Comparison of ENCODE assay signal across 2 cellular contexts in genomic region chr10:6220418-6221191, GRCh38.
TF ChIP-seq lines count a peak whose summit lies in the region.

No MANE protein-coding gene starts in this region.

TF ChIP-seq in SK-N-SH, 30 proteins besides CTCF, POLR2A, EP300 and RAD21 (continued from another document):
- TF ChIP-seq RXRA (IDR thresholded peaks at IDR 0.05; ENCODE audit: borderline replicate concordance, low read depth): no peak

TF ChIP-seq in SK-N-SH treated with all-trans-retinoic acid at 6 μM for 48 hours, 23 proteins besides CTCF, POLR2A, EP300 and RAD21 (continued from another document):
- TF ChIP-seq, protein P1, sequence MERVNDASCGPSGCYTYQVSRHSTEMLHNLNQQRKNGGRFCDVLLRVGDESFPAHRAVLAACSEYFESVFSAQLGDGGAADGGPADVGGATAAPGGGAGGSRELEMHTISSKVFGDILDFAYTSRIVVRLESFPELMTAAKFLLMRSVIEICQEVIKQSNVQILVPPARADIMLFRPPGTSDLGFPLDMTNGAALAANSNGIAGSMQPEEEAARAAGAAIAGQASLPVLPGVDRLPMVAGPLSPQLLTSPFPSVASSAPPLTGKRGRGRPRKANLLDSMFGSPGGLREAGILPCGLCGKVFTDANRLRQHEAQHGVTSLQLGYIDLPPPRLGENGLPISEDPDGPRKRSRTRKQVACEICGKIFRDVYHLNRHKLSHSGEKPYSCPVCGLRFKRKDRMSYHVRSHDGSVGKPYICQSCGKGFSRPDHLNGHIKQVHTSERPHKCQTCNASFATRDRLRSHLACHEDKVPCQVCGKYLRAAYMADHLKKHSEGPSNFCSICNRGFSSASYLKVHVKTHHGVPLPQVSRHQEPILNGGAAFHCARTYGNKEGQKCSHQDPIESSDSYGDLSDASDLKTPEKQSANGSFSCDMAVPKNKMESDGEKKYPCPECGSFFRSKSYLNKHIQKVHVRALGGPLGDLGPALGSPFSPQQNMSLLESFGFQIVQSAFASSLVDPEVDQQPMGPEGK (CRISPR knock-in tag; IDR thresholded peaks at IDR 0.05; ENCODE audit: borderline replicate concordance): no peak
- no peak for TF ChIP-seq BACH2 (CRISPR knock-in tag; IDR thresholded peaks at IDR 0.05; ENCODE audit: borderline replicate concordance)
- TF ChIP-seq, protein P2, sequence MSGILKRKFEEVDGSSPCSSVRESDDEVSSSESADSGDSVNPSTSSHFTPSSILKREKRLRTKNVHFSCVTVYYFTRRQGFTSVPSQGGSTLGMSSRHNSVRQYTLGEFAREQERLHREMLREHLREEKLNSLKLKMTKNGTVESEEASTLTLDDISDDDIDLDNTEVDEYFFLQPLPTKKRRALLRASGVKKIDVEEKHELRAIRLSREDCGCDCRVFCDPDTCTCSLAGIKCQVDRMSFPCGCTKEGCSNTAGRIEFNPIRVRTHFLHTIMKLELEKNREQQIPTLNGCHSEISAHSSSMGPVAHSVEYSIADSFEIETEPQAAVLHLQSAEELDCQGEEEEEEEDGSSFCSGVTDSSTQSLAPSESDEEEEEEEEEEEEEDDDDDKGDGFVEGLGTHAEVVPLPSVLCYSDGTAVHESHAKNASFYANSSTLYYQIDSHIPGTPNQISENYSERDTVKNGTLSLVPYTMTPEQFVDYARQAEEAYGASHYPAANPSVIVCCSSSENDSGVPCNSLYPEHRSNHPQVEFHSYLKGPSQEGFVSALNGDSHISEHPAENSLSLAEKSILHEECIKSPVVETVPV (CRISPR knock-in tag; IDR thresholded peaks at IDR 0.05): no peak
- TF ChIP-seq ISL1 (CRISPR knock-in tag; IDR thresholded peaks at IDR 0.05): no peak
- no peak for TF ChIP-seq ZNF565 (CRISPR knock-in tag; conservative IDR thresholded peaks at IDR 0.05; ENCODE audit: low read depth)
